In genomic region chr19:51663650-51664049, GRCh38 we compare ENCODE assay signal across 9 cellular contexts. TPM values are rescaled to one million over a fixed set of nuclear protein-coding genes. Genes with fewer than 3 reads are reported as not detected.
"Had no signal": no experiment of that assay in that cellular context is flagged by ENCODE, and none has a peak within 500 bp of the region (broad histone marks: within the 10 kb centered on the region; RNA-seq: fewer than 3 reads in every experiment).

No MANE protein-coding gene starts in this region.

- H3K9ac ChIP-seq: KMS-11 had no signal

- H3K4me2 ChIP-seq: KMS-11 had no signal

- ATAC-seq: HepG2, K562 had no signal

- H3K4me3 ChIP-seq: K562 had no signal

- H3K27ac ChIP-seq: HL-60, KMS-11 had no signal

- DNase-seq: KBM-7, KG1 had no signal

RNA-seq across cellular contexts. Expression of gene SIGLEC14, which starts 17.0 kb away (rescaled TPM):
- total RNA-seq: HT-29, K562 had no signal
- polyA plus RNA-seq: K562 had no signal

RNA-seq across cellular contexts. Expression of gene SIGLEC5, which starts 33.4 kb away (rescaled TPM):
- total RNA-seq: HepG2, HT-29, HT1080 had no signal
- polyA plus RNA-seq: HepG2, IgD-negative memory B cell, K562 had no signal
